Comparison of ENCODE assay signal across 8 cellular contexts in genomic region chr5:177362102-177362868, GRCh38. TPM values are rescaled to one million over a fixed set of nuclear protein-coding genes. Genes with fewer than 3 reads are reported as not detected.
DNase-seq lines count a peak whose midpoint lies in the region; ATAC-seq and TF ChIP-seq lines count a peak whose summit lies in the region.

No MANE protein-coding gene starts in this region.

- no peaks in the 10 kb centered on the region for H3K27me3 Mint-ChIP-seq in CD4-positive, CD25-positive, alpha-beta regulatory T cell

- H3K9ac ChIP-seq in mucosa of rectum (ENCODE audit: low read depth in 1 of 2, low read length in 2 of 2): peak overlapping the region in 1 of 2 donors; percentile 41

- H3K4me3 ChIP-seq in CD4-positive, CD25-positive, alpha-beta regulatory T cell (ENCODE audit: low read depth, low read length): peak overlapping the region; percentile 35
- H3K4me3 ChIP-seq in body of pancreas (no peak overlapping the region), mucosa of rectum (ENCODE audit: low read length in 2 of 2) (peak overlapping the region; percentile 56 to 72)

- ATAC-seq in CD4-positive, CD25-positive, alpha-beta regulatory T cell (ENCODE audit: low read depth in 2 of 2): peak; percentile 2 to 5
- ATAC-seq in body of pancreas: no peak
- ATAC-seq in GM19397 (IDR thresholded peaks at IDR 0.05; ENCODE audit: unreplicated experiment): no peak
- no peak for ATAC-seq in GM19324 (IDR thresholded peaks at IDR 0.05; ENCODE audit: low FRiP score, unreplicated experiment)

- H3K9me3 ChIP-seq in CD4-positive, CD25-positive, alpha-beta regulatory T cell (ENCODE audit: control insufficient read depth in 2 of 2, low read length in 2 of 2): no peaks in the 10 kb centered on the region
- H3K9me3 ChIP-seq in body of pancreas (no peaks in the 10 kb centered on the region), mucosa of rectum (ENCODE audit: control insufficient read depth in 2 of 2, low read length in 2 of 2) (no peaks in the 10 kb centered on the region)

- peaks cover 0 to 77% (median 46%) of the 10 kb centered on the region in 4 donors for H3K4me1 Mint-ChIP-seq in CD4-positive, CD25-positive, alpha-beta regulatory T cell

- peak overlapping the region; percentile 88 to 94 (median 88) for H3K27ac Mint-ChIP-seq in CD4-positive, CD25-positive, alpha-beta regulatory T cell

- TF ChIP-seq POLR2A in body of pancreas (IDR thresholded peaks at IDR 0.05): no peak

- H3K27me3 ChIP-seq in CD4-positive, CD25-positive, alpha-beta regulatory T cell (ENCODE audit: control insufficient read depth, insufficient read depth, low read length): no peaks in the 10 kb centered on the region
- H3K27me3 ChIP-seq in body of pancreas (no peaks in the 10 kb centered on the region), mucosa of rectum (ENCODE audit: control insufficient read depth in 2 of 2, insufficient read depth in 2 of 2, low read length in 2 of 2) (no peaks in the 10 kb centered on the region)

- intact Hi-C loops in body of pancreas (cut with DNase I): no loop called here

- H3K36me3 Mint-ChIP-seq in CD4-positive, CD25-positive, alpha-beta regulatory T cell: peaks cover 7% of the 10 kb centered on the region

- H3K27ac ChIP-seq in CD4-positive, CD25-positive, alpha-beta regulatory T cell (ENCODE audit: insufficient read depth, low read length, poor library complexity, severe bottlenecking): peak overlapping the region; percentile 81
- H3K27ac ChIP-seq in body of pancreas: peak overlapping the region; percentile 51 to 75 (median 68)
- peak overlapping the region; percentile 39 to 63 for H3K27ac ChIP-seq in mucosa of rectum (ENCODE audit: low read depth in 2 of 2, low read length in 2 of 2)

- peaks cover 19% of the 10 kb centered on the region for H3K36me3 ChIP-seq in CD4-positive, CD25-positive, alpha-beta regulatory T cell (ENCODE audit: control insufficient read depth, insufficient read depth, low read length)
- no peaks in the 10 kb centered on the region for H3K36me3 ChIP-seq in body of pancreas (replicated peaks in 1 of 2; ENCODE audit: insufficient read depth in 1 of 2, low read depth in 2 of 2)
- no peaks in the 10 kb centered on the region for H3K36me3 ChIP-seq in mucosa of rectum (ENCODE audit: control insufficient read depth in 2 of 2, insufficient read depth in 2 of 2, low read length in 2 of 2)

- peaks cover 82% of the 10 kb centered on the region for H3K4me1 ChIP-seq in CD4-positive, CD25-positive, alpha-beta regulatory T cell (ENCODE audit: control insufficient read depth, insufficient read depth, low read length, poor library complexity, severe bottlenecking)
- H3K4me1 ChIP-seq in body of pancreas (peaks cover 38% of the 10 kb centered on the region), mucosa of rectum (ENCODE audit: control insufficient read depth in 2 of 2, insufficient read depth in 2 of 2, low read length in 2 of 2) (peaks cover 36 to 53% of the 10 kb centered on the region in 2 donors)

- in situ Hi-C loops in ACHN (cut with HindIII; ENCODE audit: low pct_ligation_motif_present, low pct_unique_long_range_greater_than_20kb, low sequenced_read_pairs): no loop called here

- peak overlapping the region; percentile 83 to 95 (median 92) for H3K4me3 Mint-ChIP-seq in CD4-positive, CD25-positive, alpha-beta regulatory T cell

- DNase-seq in CD4-positive, CD25-positive, alpha-beta regulatory T cell: peak in 1 of 3 donors; percentile 47
- DNase-seq in NCI-H128 (lab: John Stamatoyannopoulos, UW; ENCODE audit: unreplicated experiment) (peak; percentile 8), body of pancreas (no peak), mesenteric fat pad (ENCODE audit: low spot score) (no peak), ACHN (no peak)

- WGBS in body of pancreas, 2 donors: 42 to 43% methylated on average over 17 to 19 of the region's 19 CpGs

- no peaks in the 10 kb centered on the region for H3K9me3 Mint-ChIP-seq in CD4-positive, CD25-positive, alpha-beta regulatory T cell

- TF ChIP-seq CTCF in body of pancreas (IDR thresholded peaks at IDR 0.05): no peak

RNA-seq across cellular contexts. Expression of gene RGS14, which starts 4.6 kb away (rescaled TPM):
- 93.3 TPM for total RNA-seq in CD4-positive, CD25-positive, alpha-beta regulatory T cell
- polyA plus RNA-seq in CD4-positive, CD25-positive, alpha-beta regulatory T cell: 10 to 100 TPM; 40.1 to 59.8 (median 52.7) TPM
- total RNA-seq in body of pancreas: 10 to 100 TPM; 15.0 to 39.2 TPM
- total RNA-seq in mesenteric fat pad: 8.2 TPM

RNA-seq across cellular contexts. Expression of gene LMAN2, which starts 10.8 kb away (rescaled TPM):
- 77.9 TPM for total RNA-seq in CD4-positive, CD25-positive, alpha-beta regulatory T cell
- polyA plus RNA-seq in CD4-positive, CD25-positive, alpha-beta regulatory T cell: 100 to 1,000 TPM; 227 to 289 (median 240) TPM
- 100 to 1,000 TPM; 218 to 227 TPM for total RNA-seq in body of pancreas
- total RNA-seq in mesenteric fat pad: 90.9 TPM

RNA-seq across cellular contexts. Expression of gene SLC34A1, which starts 21.9 kb away (rescaled TPM):
- 0.20 TPM for total RNA-seq in CD4-positive, CD25-positive, alpha-beta regulatory T cell
- not detected for polyA plus RNA-seq in CD4-positive, CD25-positive, alpha-beta regulatory T cell
- total RNA-seq in body of pancreas (not detected), mesenteric fat pad (not detected)

RNA-seq across cellular contexts. Expression of gene PFN3, which starts 38.2 kb away (rescaled TPM):
- total RNA-seq in CD4-positive, CD25-positive, alpha-beta regulatory T cell: not detected
- polyA plus RNA-seq in CD4-positive, CD25-positive, alpha-beta regulatory T cell: not detected
- total RNA-seq in body of pancreas (not detected), mesenteric fat pad (not detected)

RNA-seq across cellular contexts. Expression of gene F12, which starts 47.1 kb away (rescaled TPM):
- 0.35 TPM for total RNA-seq in CD4-positive, CD25-positive, alpha-beta regulatory T cell
- polyA plus RNA-seq in CD4-positive, CD25-positive, alpha-beta regulatory T cell: under 1 TPM in 3 of 4 donors, not detected in 1; 0.16 to 0.94 (median 0.20) TPM
- total RNA-seq in body of pancreas: 1 to 10 TPM in 1 of 2 donors, under 1 TPM in 1; 0.33 to 4.4 TPM
- total RNA-seq in mesenteric fat pad: not detected

Comparison
In these comparisons a context has a peak if more than half of its experiments do, and no peak if none do; other contexts are left out.
1. ATAC-seq: peak in CD4-positive, CD25-positive, alpha-beta regulatory T cell (2 of 2); none in body of pancreas (single experiment), GM19397 (single experiment) and GM19324 (single experiment).
2. H3K4me3 ChIP-seq: peak in CD4-positive, CD25-positive, alpha-beta regulatory T cell (single experiment) and mucosa of rectum (2 of 2); none in body of pancreas (0 of 2).
3. Peak in every context shown above with its lines, with median percentiles within 50 percentile points of each other: H3K27ac ChIP-seq.